Comparison of ENCODE assay signal across 27 cellular contexts in genomic region chr2:39146022-39146421, GRCh38.
"Had no signal": no experiment of that assay in that cellular context is flagged by ENCODE, and none has a peak within 500 bp of the region (broad histone marks: within the 10 kb centered on the region; RNA-seq: fewer than 3 reads in every experiment).

No MANE protein-coding gene starts in this region.

- H3K36me3 ChIP-seq: colonic mucosa, esophagus squamous epithelium, heart right ventricle, left lung, lower lobe of right lung had no signal

- H3K4me3 ChIP-seq: colonic mucosa, esophagus squamous epithelium, heart right ventricle, left lung, lower lobe of right lung, mucosa of descending colon had no signal

- H3K9me3 Mint-ChIP-seq: dendritic cell treated with granulocyte-macrophage colony-stimulating factor and Interleukin-4, amounts not matched to agents 40 ng/mL and 50 ng/mL, for 4 days; effector memory CD8-positive, alpha-beta T cell; endodermal cell; mesothelial cell of epicardium; naive B cell had no signal

- H3K27ac Mint-ChIP-seq: dendritic cell treated with granulocyte-macrophage colony-stimulating factor and Interleukin-4, amounts not matched to agents 40 ng/mL and 50 ng/mL, for 4 days; effector memory CD8-positive, alpha-beta T cell; endodermal cell; mesothelial cell of epicardium had no signal

- H3K4me1 ChIP-seq: colonic mucosa, foreskin keratinocyte had no signal

- H3K36me3 Mint-ChIP-seq: mesothelial cell of epicardium, naive B cell had no signal

- H3K4me3 Mint-ChIP-seq: dendritic cell treated with granulocyte-macrophage colony-stimulating factor and Interleukin-4, amounts not matched to agents 40 ng/mL and 50 ng/mL, for 4 days; effector memory CD8-positive, alpha-beta T cell; endodermal cell; mesothelial cell of epicardium; naive B cell had no signal

- ATAC-seq: effector memory CD8-positive, alpha-beta T cell; esophagus mucosa; foreskin keratinocyte; heart right ventricle; left cardiac atrium; left lung; left ventricle myocardium superior; lower lobe of right lung; mucosa of descending colon had no signal

- H3K27me3 ChIP-seq: colonic mucosa, esophagus squamous epithelium, foreskin keratinocyte, heart right ventricle, left lung had no signal

- H3K27ac ChIP-seq: colonic mucosa, epithelial cell of prostate, esophagus squamous epithelium, foreskin keratinocyte, heart right ventricle, left lung, lower lobe of right lung had no signal

- FAIRE-seq: endometrium, frontal cortex, islet of Langerhans, keratinocyte had no signal

- DNase-seq: colonic mucosa; cortex of kidney; effector CD8-positive, alpha-beta T cell; effector memory CD8-positive, alpha-beta T cell; endodermal cell; erythroblast; esophagus squamous epithelium; foreskin keratinocyte; glutamatergic neuron; head of caudate nucleus; heart right ventricle; hippocampal formation; left cardiac atrium; left lung; left ventricle myocardium superior; lower lobe of right lung; mesenchymal stem cell; mucosa of descending colon; naive B cell had no signal

- H3K9me3 ChIP-seq: colonic mucosa, esophagus squamous epithelium, heart right ventricle, left lung, lower lobe of right lung, mucosa of descending colon had no signal

- H3K27me3 Mint-ChIP-seq: dendritic cell treated with granulocyte-macrophage colony-stimulating factor and Interleukin-4, amounts not matched to agents 40 ng/mL and 50 ng/mL, for 4 days; effector memory CD8-positive, alpha-beta T cell; naive B cell had no signal
